15 cellular contexts compared by ENCODE assay signal in genomic region chr11:103923473-103923931, GRCh38.
DNase-seq lines count a peak whose midpoint lies in the region; ATAC-seq and TF ChIP-seq lines count a peak whose summit lies in the region.
"Had no signal": no experiment of that assay in that cellular context is flagged by ENCODE, and none has a peak within 500 bp of the region (broad histone marks: within the 10 kb centered on the region; RNA-seq: fewer than 3 reads in every experiment).

No MANE protein-coding gene starts in this region.

- POLR2A ChIA-PET in activated CD4-positive, alpha-beta T cell treated with anti-CD3 and anti-CD28 coated beads, Interleukin-2, amount 10 ng/mL, durations not matched to agents 7 days and 5 days (lab: Charles Lee), result no interaction called here

- H3K36me3 Mint-ChIP-seq in progenitor cell of endocrine pancreas (ENCODE audit: insufficient read depth), result no peaks in the 10 kb centered on the region
- H3K36me3 Mint-ChIP-seq in activated CD4-positive, alpha-beta T cell treated with anti-CD3 and anti-CD28 coated beads, Interleukin-2, amount 10 ng/mL, durations not matched to agents 7 days and 5 days (ENCODE audit: low read depth), result no peaks in the 10 kb centered on the region
- H3K36me3 Mint-ChIP-seq: naive B cell had no signal

- TF ChIP-seq CTCF in Loucy (conservative IDR thresholded peaks at IDR 0.05; ENCODE audit: low read length) (no peak), body of pancreas (IDR thresholded peaks at IDR 0.05) (no peak), progenitor cell of endocrine pancreas (IDR thresholded peaks at IDR 0.05; ENCODE audit: unreplicated experiment) (no peak)

- intact Hi-C loops in body of pancreas (cut with DNase I), result no loop called here

- H3K9me3 Mint-ChIP-seq in progenitor cell of endocrine pancreas (ENCODE audit: low read depth), result no peaks in the 10 kb centered on the region
- no peaks in the 10 kb centered on the region for H3K9me3 Mint-ChIP-seq in activated CD4-positive, alpha-beta T cell treated with anti-CD3 and anti-CD28 coated beads, Interleukin-2, amount 10 ng/mL, durations not matched to agents 7 days and 5 days
- H3K9me3 Mint-ChIP-seq: naive B cell; T-helper 2 cell treated with Interferon-gamma antibody and Interleukin-4, amounts not matched to agents 5 μg/mL and 100 μg/mL, for 36 hours had no signal

- no peak overlapping the region for H3K9ac ChIP-seq in Loucy (ENCODE audit: low read depth, low read length, poor library complexity, severe bottlenecking)
- no peak overlapping the region for H3K9ac ChIP-seq in GM23248

- ATAC-seq in body of pancreas, result peak; percentile 65

- H3K9me3 ChIP-seq in Loucy (ENCODE audit: insufficient read depth, low read depth, low read length) (no peaks in the 10 kb centered on the region), body of pancreas (no peaks in the 10 kb centered on the region), GM23248 (ENCODE audit: low read depth) (no peaks in the 10 kb centered on the region)

- H3K27ac Mint-ChIP-seq in progenitor cell of endocrine pancreas, result peak overlapping the region; percentile 60
- no peak overlapping the region for H3K27ac Mint-ChIP-seq in activated CD4-positive, alpha-beta T cell treated with anti-CD3 and anti-CD28 coated beads, Interleukin-2, amount 10 ng/mL, durations not matched to agents 7 days and 5 days
- H3K27ac Mint-ChIP-seq: naive B cell; T-helper 2 cell treated with Interferon-gamma antibody and Interleukin-4, amounts not matched to agents 5 μg/mL and 100 μg/mL, for 36 hours had no signal

- H2AFZ ChIP-seq in Loucy (ENCODE audit: low read length), result 0 out of 2 replicates have a peak overlapping the region, but pooled peaks have one; percentile 8
- H2AFZ ChIP-seq in GM23248, result no peak overlapping the region

- H3K4me3 Mint-ChIP-seq in progenitor cell of endocrine pancreas (ENCODE audit: low read depth), result no peak overlapping the region
- no peak overlapping the region for H3K4me3 Mint-ChIP-seq in activated CD4-positive, alpha-beta T cell treated with anti-CD3 and anti-CD28 coated beads, Interleukin-2, amount 10 ng/mL, durations not matched to agents 7 days and 5 days
- H3K4me3 Mint-ChIP-seq: naive B cell; T-helper 2 cell treated with Interferon-gamma antibody and Interleukin-4, amounts not matched to agents 5 μg/mL and 100 μg/mL, for 36 hours had no signal

- peaks cover 31% of the 10 kb centered on the region for H3K4me1 Mint-ChIP-seq in progenitor cell of endocrine pancreas (ENCODE audit: low read depth)
- no peaks in the 10 kb centered on the region for H3K4me1 Mint-ChIP-seq in activated CD4-positive, alpha-beta T cell treated with anti-CD3 and anti-CD28 coated beads, Interleukin-2, amount 10 ng/mL, durations not matched to agents 7 days and 5 days
- H3K4me1 Mint-ChIP-seq: naive B cell had no signal

- H3K4me1 ChIP-seq in Loucy (ENCODE audit: insufficient read depth, low read length, poor library complexity, severe bottlenecking) (no peaks in the 10 kb centered on the region), body of pancreas (peaks cover 9% of the 10 kb centered on the region), GM23248 (ENCODE audit: insufficient read depth) (peaks cover 12% of the 10 kb centered on the region; the same call in 1 of the 2 replicates)

- no peaks in the 10 kb centered on the region for H4K20me1 ChIP-seq in Loucy (ENCODE audit: insufficient read depth, low read length, poor library complexity, severe bottlenecking)
- no peaks in the 10 kb centered on the region for H4K20me1 ChIP-seq in GM23248 (ENCODE audit: insufficient read depth)

- H3K4me2 ChIP-seq in Loucy (ENCODE audit: low read depth, low read length, poor library complexity, severe bottlenecking), result no peak overlapping the region
- H3K4me2 ChIP-seq in GM23248 (ENCODE audit: unreplicated experiment), result no peak overlapping the region

- no peaks in the 10 kb centered on the region for H3K9me2 ChIP-seq in Loucy (replicated peaks; ENCODE audit: low read depth, low read length)
- H3K9me2 ChIP-seq in GM23248 (ENCODE audit: insufficient read depth), result no peaks in the 10 kb centered on the region

- no peaks in the 10 kb centered on the region for H3F3A ChIP-seq in Loucy (ENCODE audit: low read depth)
- H3F3A ChIP-seq in GM23248 (ENCODE audit: insufficient read depth), result peaks cover 18% of the 10 kb centered on the region; the same call in 1 of the 2 replicates

- no peaks in the 10 kb centered on the region for H3K27me3 ChIP-seq in Loucy (ENCODE audit: insufficient read depth, low read length, poor library complexity, severe bottlenecking)
- no peaks in the 10 kb centered on the region for H3K27me3 ChIP-seq in body of pancreas
- H3K27me3 ChIP-seq in GM23248 (replicated peaks; ENCODE audit: insufficient read depth), result no peaks in the 10 kb centered on the region

- H3K27ac ChIP-seq in body of pancreas (peak overlapping the region in 2 of 4 donors; percentile 46 to 47), GM23248 (no peak overlapping the region)

- CTCF ChIA-PET in activated CD4-positive, alpha-beta T cell treated with anti-CD3 and anti-CD28 coated beads, Interleukin-2, amount 10 ng/mL, durations not matched to agents 7 days and 5 days (lab: Charles Lee), result no interaction called here

- H3K36me3 ChIP-seq in Loucy (ENCODE audit: insufficient read depth, low read length), result no peaks in the 10 kb centered on the region
- H3K36me3 ChIP-seq in body of pancreas (replicated peaks in 1 of 2; ENCODE audit: insufficient read depth in 1 of 2, low read depth in 2 of 2), result no peaks in the 10 kb centered on the region
- no peaks in the 10 kb centered on the region for H3K36me3 ChIP-seq in GM23248 (ENCODE audit: low read depth)

- H3K79me2 ChIP-seq in Loucy (ENCODE audit: insufficient read depth, low read length) (no peaks in the 10 kb centered on the region), GM23248 (ENCODE audit: insufficient read depth) (no peaks in the 10 kb centered on the region)

- DNase-seq in NCI-H2227 treated with DMSO at 0.1 percent for 48 hours (lab: John Stamatoyannopoulos, UW), result peak; percentile 32
- no peak for DNase-seq in NCI-H2227 (lab: John Stamatoyannopoulos, UW; ENCODE audit: unreplicated experiment)
- no peak for DNase-seq in body of pancreas
- DNase-seq in progenitor cell of endocrine pancreas (ENCODE audit: low spot score, unreplicated experiment), result no peak
- DNase-seq in activated CD4-positive, alpha-beta T cell treated with anti-CD3 and anti-CD28 coated beads, Interleukin-2, amount 10 ng/mL, durations not matched to agents 7 days and 5 days, result no peak
- DNase-seq in GM23248, result no peak
- no peak for DNase-seq in activated T-cell treated with anti-CD3 and anti-CD28 coated beads, Interleukin-2, amount 50 U/mL, for 1 hour
- DNase-seq: 8988T; anterior cingulate cortex; DMS79; GOT3; naive B cell; stimulated activated CD8-positive, alpha-beta memory T cell treated with anti-CD3 and anti-CD28 coated beads, Interleukin-4, amount 100 ng/mL, for 48 hours had no signal

- no peaks in the 10 kb centered on the region for H3K27me3 Mint-ChIP-seq in progenitor cell of endocrine pancreas
- no peaks in the 10 kb centered on the region for H3K27me3 Mint-ChIP-seq in activated CD4-positive, alpha-beta T cell treated with anti-CD3 and anti-CD28 coated beads, Interleukin-2, amount 10 ng/mL, durations not matched to agents 7 days and 5 days
- H3K27me3 Mint-ChIP-seq: naive B cell had no signal

- H3K4me3 ChIP-seq in Loucy (ENCODE audit: low read length, poor library complexity, severe bottlenecking) (no peak overlapping the region), body of pancreas (no peak overlapping the region), GM23248 (no peak overlapping the region)

- no peak for TF ChIP-seq POLR2A in body of pancreas (IDR thresholded peaks at IDR 0.05)

- in situ Hi-C loops in GM23248 (cut with MboI), result no loop called here
